In genomic region chr10:8456386-8456785, GRCh38 we compare ENCODE assay signal across 4 cellular contexts.
"Had no signal": no experiment of that assay in that cellular context is flagged by ENCODE, and none has a peak within 500 bp of the region (broad histone marks: within the 10 kb centered on the region; RNA-seq: fewer than 3 reads in every experiment).

No MANE protein-coding gene starts in this region.

- DNase-seq: H9, IMR-90 had no signal

- H3K4me2 ChIP-seq: GM23338 had no signal

- H2AFZ ChIP-seq: GM23338 had no signal

- H3K4me3 ChIP-seq: GM23338, K562 had no signal
